ENCODE assay signal across 8 cellular contexts in the genomic region with DNA sequence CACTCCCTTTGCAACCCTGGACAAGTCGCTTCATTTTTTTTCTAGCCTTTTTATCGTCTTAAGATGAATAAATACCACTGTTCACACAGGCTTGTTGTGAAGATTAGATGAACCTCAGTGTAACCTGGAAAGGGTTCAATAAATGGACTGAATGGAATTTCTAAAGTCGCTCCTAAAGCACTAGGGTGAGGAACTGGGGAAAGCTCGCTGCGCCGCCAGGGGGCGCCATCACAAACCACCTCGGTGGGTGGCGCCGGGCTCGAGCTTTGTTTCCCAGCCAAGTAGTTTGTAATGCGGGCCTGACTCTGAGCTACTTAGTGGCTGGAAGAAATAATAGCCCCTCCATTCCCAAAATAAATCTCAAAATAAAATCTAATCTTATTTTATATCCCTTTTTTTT. TPM values are rescaled to one million over a fixed set of nuclear protein-coding genes. Genes with fewer than 3 reads are reported as not detected.
DNase-seq lines count a peak whose midpoint lies in the region; ATAC-seq and TF ChIP-seq lines count a peak whose summit lies in the region.

No MANE protein-coding gene starts in this region.

- TF ChIP-seq EP300 in sigmoid colon (IDR thresholded peaks at IDR 0.05), result no peak

- H3K4me1 Mint-ChIP-seq in activated T-cell treated with anti-CD3 and anti-CD28 coated beads, Interleukin-2, amount 50 U/mL, for 4 hours (ENCODE audit: low read depth), result peaks cover 3% of the 10 kb centered on the region

- H3K36me3 ChIP-seq in OCI-LY1 (ENCODE audit: insufficient read depth, low read length), result no peaks in the 10 kb centered on the region
- no peaks in the 10 kb centered on the region for H3K36me3 ChIP-seq in sigmoid colon

- no peaks in the 10 kb centered on the region for H3K36me3 Mint-ChIP-seq in activated T-cell treated with anti-CD3 and anti-CD28 coated beads, Interleukin-2, amount 50 U/mL, for 4 hours (ENCODE audit: insufficient read depth)

- no peaks in the 10 kb centered on the region for H3F3A ChIP-seq in OCI-LY1 (ENCODE audit: insufficient read depth, low read length)

- CTCF ChIA-PET in AG04449 (lab: Yijun Ruan, JAX), result interaction anchor here (0.6 to 4.9 kb wide), 21 partner anchors 10 to 312 kb away, joined by 3 to 41 read pairs (median 4); no protein-coding TSS in a partner anchor

- peak; percentile 57 for TF ChIP-seq CTCF in AG04449 (IDR thresholded peaks at IDR 0.05; ENCODE audit: insufficient read depth, low read length, missing control alignments)
- peak; percentile 87 for TF ChIP-seq CTCF in GM13977 (IDR thresholded peaks at IDR 0.05; ENCODE audit: extremely low read depth, insufficient read depth, missing control alignments)
- peak; percentile 77 for TF ChIP-seq CTCF in OCI-LY1 (IDR thresholded peaks at IDR 0.05; ENCODE audit: low read length)
- peak in 3 of 4 experiments; percentile 11 to 60 (median 56) for TF ChIP-seq CTCF in sigmoid colon (IDR thresholded peaks at IDR 0.05)

- H3K9me3 ChIP-seq in OCI-LY1 (ENCODE audit: low read length) (no peaks in the 10 kb centered on the region), sigmoid colon (no peaks in the 10 kb centered on the region)

- H3K4me3 Mint-ChIP-seq in activated T-cell treated with anti-CD3 and anti-CD28 coated beads, Interleukin-2, amount 50 U/mL, for 4 hours, result no peak overlapping the region

- ATAC-seq in activated T-cell treated with anti-CD3 and anti-CD28 coated beads, Interleukin-2, amount 50 U/mL, for 4 hours, result peak; percentile 60 to 66
- ATAC-seq in HG03571 (IDR thresholded peaks at IDR 0.05; ENCODE audit: unreplicated experiment) (no peak), HG03039 (IDR thresholded peaks at IDR 0.05; ENCODE audit: unreplicated experiment) (no peak)

- no peak overlapping the region for H3K4me3 ChIP-seq in AG04449 (ENCODE audit: low read depth, low read length)
- no peak overlapping the region for H3K4me3 ChIP-seq in OCI-LY1 (ENCODE audit: low read depth, low read length, poor library complexity, severe bottlenecking)
- no peak overlapping the region for H3K4me3 ChIP-seq in sigmoid colon

- in situ Hi-C loops in GM13977 (cut with MboI; ENCODE audit: low pct_unique_long_range_greater_than_20kb, low sequenced_read_pairs, unreplicated experiment), result no loop called here

- POLR2A ChIA-PET in AG04449 (lab: Yijun Ruan, JAX), result no interaction called here

- no peak overlapping the region for H3K4me2 ChIP-seq in OCI-LY1 (ENCODE audit: low read length)

- intact Hi-C loops in sigmoid colon (cut with DNase I), result no loop called here

- no peaks in the 10 kb centered on the region for H3K9me3 Mint-ChIP-seq in activated T-cell treated with anti-CD3 and anti-CD28 coated beads, Interleukin-2, amount 50 U/mL, for 4 hours

- H2AFZ ChIP-seq in OCI-LY1 (ENCODE audit: low read length), result no peak overlapping the region

- no peaks in the 10 kb centered on the region for H3K79me2 ChIP-seq in OCI-LY1 (ENCODE audit: insufficient read depth, low read length)

- no peak for DNase-seq in AG04449 (ENCODE audit: low read depth, low spot score)
- peak; percentile 57 for DNase-seq in GM13977 (ENCODE audit: low spot score)
- peak; percentile 83 for DNase-seq in activated T-cell treated with anti-CD3 and anti-CD28 coated beads, Interleukin-2, amount 50 U/mL, for 4 hours
- peak; percentile 8 for DNase-seq in globus pallidus (ENCODE audit: low spot score)
- no peak for DNase-seq in sigmoid colon

- no peak for TF ChIP-seq POLR2A in sigmoid colon (IDR thresholded peaks at IDR 0.05)

- H3K27me3 ChIP-seq in OCI-LY1 (ENCODE audit: insufficient read depth, low read length), result 0 out of 2 replicates have a peak, but pooled peaks cover 6% of the 10 kb centered on the region
- H3K27me3 ChIP-seq in sigmoid colon, result no peaks in the 10 kb centered on the region

- H3K9ac ChIP-seq in OCI-LY1 (ENCODE audit: low read length), result no peak overlapping the region

- H3K27me3 Mint-ChIP-seq in activated T-cell treated with anti-CD3 and anti-CD28 coated beads, Interleukin-2, amount 50 U/mL, for 4 hours (ENCODE audit: low read depth), result peaks cover 48% of the 10 kb centered on the region

- H3K4me1 ChIP-seq in OCI-LY1 (ENCODE audit: insufficient read depth, low read length, severe bottlenecking) (no peaks in the 10 kb centered on the region), sigmoid colon (peaks cover 0 to 23% (median 11%) of the 10 kb centered on the region in 4 donors)

- no peaks in the 10 kb centered on the region for H3K9me2 ChIP-seq in OCI-LY1 (ENCODE audit: low read depth, low read length)

- 10 to 12% methylated on average over 12 of the region's 12 CpGs for WGBS in sigmoid colon, 2 donors

- H4K20me1 ChIP-seq in OCI-LY1 (ENCODE audit: insufficient read depth, low read length), result no peaks in the 10 kb centered on the region

- H3K27ac ChIP-seq in OCI-LY1 (ENCODE audit: low read depth, low read length, poor library complexity, severe bottlenecking) (no peak overlapping the region), sigmoid colon (no peak overlapping the region)

RNA-seq across cellular contexts. Expression of gene CEACAM6, which starts 2.2 kb away (rescaled TPM):
- total RNA-seq in activated T-cell treated with anti-CD3 and anti-CD28 coated beads, Interleukin-2, amount 50 U/mL, for 4 hours, result under 1 TPM; 0.23 to 0.27 (median 0.26) TPM
- under 1 TPM in 3 of 4 donors, not detected in 1; 0.27 to 0.71 (median 0.28) TPM for total RNA-seq in sigmoid colon
- polyA plus RNA-seq in sigmoid colon, result 100 to 1,000 TPM in 2 of 3 donors, 10 to 100 TPM in 1; 35.4 to 516 (median 161) TPM

RNA-seq across cellular contexts. Expression of gene CEACAM3, which starts 43.2 kb away (rescaled TPM):
- total RNA-seq in activated T-cell treated with anti-CD3 and anti-CD28 coated beads, Interleukin-2, amount 50 U/mL, for 4 hours, result not detected
- total RNA-seq in sigmoid colon, result not detected
- 1 to 10 TPM in 1 of 3 donors, not detected in 2; 2.3 TPM for polyA plus RNA-seq in sigmoid colon

RNA-seq across cellular contexts. Expression of gene CEACAM5, which starts 44.7 kb away (rescaled TPM):
- total RNA-seq in activated T-cell treated with anti-CD3 and anti-CD28 coated beads, Interleukin-2, amount 50 U/mL, for 4 hours, result under 1 TPM; 0.30 to 0.46 (median 0.37) TPM
- total RNA-seq in sigmoid colon, result 1 to 10 TPM in 1 of 4 donors, under 1 TPM in 2, not detected in 1; 0.16 to 3.2 (median 0.83) TPM
- 1,000 to 10,000 TPM in 1 of 3 donors, 100 to 1,000 TPM in 2; 172 to 1,632 (median 365) TPM for polyA plus RNA-seq in sigmoid colon

Comparison
In these comparisons a context has a peak if more than half of its experiments do, and no peak if none do; other contexts are left out.
1. DNase-seq: peak in GM13977 (single experiment), activated T-cell treated with anti-CD3 and anti-CD28 coated beads, Interleukin-2, amount 50 U/mL, for 4 hours (single experiment) and globus pallidus (single experiment); none in AG04449 (single experiment) and sigmoid colon (single experiment).
2. ATAC-seq: peak in activated T-cell treated with anti-CD3 and anti-CD28 coated beads, Interleukin-2, amount 50 U/mL, for 4 hours (2 of 2); none in HG03571 (single experiment) and HG03039 (single experiment).
3. Peak in every context shown above with its lines, with median percentiles within 50 percentile points of each other: CTCF ChIP-seq.